Comparison of ENCODE assay signal across 1 cellular context in genomic region chr17:41665566-41666335, GRCh38.
TF ChIP-seq lines count a peak whose summit lies in the region.

No MANE protein-coding gene starts in this region.

TF ChIP-seq in A549, 52 proteins besides CTCF, POLR2A, EP300 and RAD21 (continued from another document):
- no peak for TF ChIP-seq KDM1A (IDR thresholded peaks at IDR 0.05; ENCODE audit: low read depth)
